Comparison of ENCODE assay signal across 1 cellular context in genomic region chr1:160827418-160827817, GRCh38.
TF ChIP-seq lines count a peak whose summit lies in the region.

No MANE protein-coding gene starts in this region.

TF ChIP-seq in GM23338, 12 proteins besides CTCF, POLR2A, EP300 and RAD21 (continued from another document):
- TF ChIP-seq ZNF462 (CRISPR knock-in tag; IDR thresholded peaks at IDR 0.05) = no peak
- TF ChIP-seq EZH2 (IDR thresholded peaks at IDR 0.05; ENCODE audit: low read depth, unreplicated experiment) = no peak
- no peak for TF ChIP-seq STAT1 (IDR thresholded peaks at IDR 0.05; ENCODE audit: unreplicated experiment)
- no peak for TF ChIP-seq CREB1 (CRISPR knock-in tag; IDR thresholded peaks at IDR 0.05; ENCODE audit: low read depth)
- TF ChIP-seq, protein P1, sequence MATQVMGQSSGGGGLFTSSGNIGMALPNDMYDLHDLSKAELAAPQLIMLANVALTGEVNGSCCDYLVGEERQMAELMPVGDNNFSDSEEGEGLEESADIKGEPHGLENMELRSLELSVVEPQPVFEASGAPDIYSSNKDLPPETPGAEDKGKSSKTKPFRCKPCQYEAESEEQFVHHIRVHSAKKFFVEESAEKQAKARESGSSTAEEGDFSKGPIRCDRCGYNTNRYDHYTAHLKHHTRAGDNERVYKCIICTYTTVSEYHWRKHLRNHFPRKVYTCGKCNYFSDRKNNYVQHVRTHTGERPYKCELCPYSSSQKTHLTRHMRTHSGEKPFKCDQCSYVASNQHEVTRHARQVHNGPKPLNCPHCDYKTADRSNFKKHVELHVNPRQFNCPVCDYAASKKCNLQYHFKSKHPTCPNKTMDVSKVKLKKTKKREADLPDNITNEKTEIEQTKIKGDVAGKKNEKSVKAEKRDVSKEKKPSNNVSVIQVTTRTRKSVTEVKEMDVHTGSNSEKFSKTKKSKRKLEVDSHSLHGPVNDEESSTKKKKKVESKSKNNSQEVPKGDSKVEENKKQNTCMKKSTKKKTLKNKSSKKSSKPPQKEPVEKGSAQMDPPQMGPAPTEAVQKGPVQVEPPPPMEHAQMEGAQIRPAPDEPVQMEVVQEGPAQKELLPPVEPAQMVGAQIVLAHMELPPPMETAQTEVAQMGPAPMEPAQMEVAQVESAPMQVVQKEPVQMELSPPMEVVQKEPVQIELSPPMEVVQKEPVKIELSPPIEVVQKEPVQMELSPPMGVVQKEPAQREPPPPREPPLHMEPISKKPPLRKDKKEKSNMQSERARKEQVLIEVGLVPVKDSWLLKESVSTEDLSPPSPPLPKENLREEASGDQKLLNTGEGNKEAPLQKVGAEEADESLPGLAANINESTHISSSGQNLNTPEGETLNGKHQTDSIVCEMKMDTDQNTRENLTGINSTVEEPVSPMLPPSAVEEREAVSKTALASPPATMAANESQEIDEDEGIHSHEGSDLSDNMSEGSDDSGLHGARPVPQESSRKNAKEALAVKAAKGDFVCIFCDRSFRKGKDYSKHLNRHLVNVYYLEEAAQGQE (IDR thresholded peaks at IDR 0.05; ENCODE audit: unreplicated experiment) = no peak
- TF ChIP-seq ZNF114 (CRISPR knock-in tag; IDR thresholded peaks at IDR 0.05) = no peak
- TF ChIP-seq ZNF331 (CRISPR knock-in tag; IDR thresholded peaks at IDR 0.05; ENCODE audit: low read depth) = no peak
- TF ChIP-seq POLR2AphosphoS5 (IDR thresholded peaks at IDR 0.05; ENCODE audit: low read depth) = no peak
